ENCODE assay signal across 7 cellular contexts in genomic region chr4:174521800-174522182, GRCh38. TPM values are rescaled to one million over a fixed set of nuclear protein-coding genes. Genes with fewer than 3 reads are reported as not detected.
DNase-seq lines count a peak whose midpoint lies in the region; ATAC-seq and TF ChIP-seq lines count a peak whose summit lies in the region.

No MANE protein-coding gene starts in this region.

- POLR2A ChIA-PET in HCT116 (lab: Charles Lee): no interaction called here

- H3K9me3 ChIP-seq in HCT116 (ENCODE audit: control insufficient read depth in 1 of 2, insufficient read depth in 1 of 2, low read depth in 1 of 2, low read length in 2 of 2) (no peaks in the 10 kb centered on the region), MM.1S (replicated peaks; ENCODE audit: insufficient read depth, low read length) (no peaks in the 10 kb centered on the region), adrenal gland (replicated peaks in 1 of 3) (no peaks in the 10 kb centered on the region)

- intact Hi-C loops in HCT116 (cut with micrococcal nuclease) (no loop called here), adrenal gland (cut with DNase I) (no loop called here)

- H2AFZ ChIP-seq in HCT116 (ENCODE audit: low read depth, low read length, poor library complexity, severe bottlenecking) (peak overlapping the region; percentile 97), MM.1S (ENCODE audit: low read length) (peak overlapping the region; percentile 81)

- H3K27ac ChIP-seq in HCT116 (ENCODE audit: low read depth, low read length): no peak overlapping the region
- H3K27ac ChIP-seq in MM.1S (ENCODE audit: low read length): peak overlapping the region; percentile 40; the same call in 1 of the 2 replicates
- no peak overlapping the region for H3K27ac ChIP-seq in adrenal gland

- H4K20me1 ChIP-seq in HCT116 (ENCODE audit: insufficient read depth) (no peaks in the 10 kb centered on the region), MM.1S (ENCODE audit: insufficient read depth, low read length) (no peaks in the 10 kb centered on the region)

- H3K4me2 ChIP-seq in HCT116 (ENCODE audit: low read length) (peak overlapping the region; percentile 96), MM.1S (ENCODE audit: low read depth, low read length) (peak overlapping the region; percentile 87)

- H3K4me1 ChIP-seq in HCT116 (ENCODE audit: control insufficient read depth in 1 of 2, insufficient read depth in 2 of 2, low read length in 2 of 2): peaks cover 0 to 16% of the 10 kb centered on the region in 2 experiments; a peak in 1 of 4 replicates
- no peaks in the 10 kb centered on the region for H3K4me1 ChIP-seq in MM.1S (ENCODE audit: low read length)
- H3K4me1 ChIP-seq in adrenal gland (replicated peaks in 1 of 2): peaks cover 4 to 22% of the 10 kb centered on the region in 2 donors

- H3K4me3 ChIP-seq in HCT116 (replicated peaks in 1 of 2; ENCODE audit: low read depth in 1 of 2, low read length in 2 of 2): peak overlapping the region; percentile 53 to 65
- H3K4me3 ChIP-seq in MM.1S (ENCODE audit: low read length): peak overlapping the region; percentile 76
- H3K4me3 ChIP-seq in adrenal gland: peak overlapping the region in 3 of 4 donors; percentile 6 to 46 (median 28)

- H3K36me3 ChIP-seq in HCT116 (ENCODE audit: control insufficient read depth in 1 of 2, insufficient read depth in 2 of 2, low read length in 2 of 2): no peaks in the 10 kb centered on the region
- H3K36me3 ChIP-seq in MM.1S (replicated peaks; ENCODE audit: insufficient read depth, low read length): no peaks in the 10 kb centered on the region
- H3K36me3 ChIP-seq in adrenal gland (replicated peaks in 1 of 2): no peaks in the 10 kb centered on the region

- peak; percentile 48 for TF ChIP-seq RAD21 in HCT116 (IDR thresholded peaks at IDR 0.05; ENCODE audit: low read depth)

- 2 to 6% (median 5%) methylated on average over 9 to 12 of the region's 12 CpGs for WGBS in adrenal gland, 4 donors

- BruUV-seq in HCT116 (replicated peaks; lab: Mats Ljungman, UMichigan): no TSS peak

- DNase-seq in HCT116 (ENCODE audit: low read depth, low spot score) (no peak), MM.1S (peak; percentile 57), adrenal gland (peak in 2 of 7 donors; percentile 12 to 61), iPS-NIHi7 (ENCODE audit: extremely low spot score) (peak; percentile 19), RKO (ENCODE audit: low spot score) (no peak)
- peak; percentile 6 for DNase-seq in stimulated activated naive CD8-positive, alpha-beta T cell treated with anti-CD3 and anti-CD28 coated beads, Interleukin-15, Interleukin-2, amounts not matched to agents 100 U/mL and 50 U/mL, for 24 hours

- CTCF ChIA-PET in HCT116 (lab: Charles Lee): no interaction called here

- H3K27me3 ChIP-seq in HCT116 (ENCODE audit: insufficient read depth, low read length) (no peaks in the 10 kb centered on the region; the same call in 1 of the 2 replicates), MM.1S (replicated peaks; ENCODE audit: insufficient read depth, low read length) (no peaks in the 10 kb centered on the region), adrenal gland (no peaks in the 10 kb centered on the region)

- H3F3A ChIP-seq in MM.1S (ENCODE audit: insufficient read depth, low read length): peaks cover 5% of the 10 kb centered on the region

- TF ChIP-seq POLR2A in HCT116 (IDR thresholded peaks at IDR 0.05; ENCODE audit: borderline replicate concordance, extremely low read depth, insufficient read depth, insufficient read length): no peak
- no peak for TF ChIP-seq POLR2A in adrenal gland (IDR thresholded peaks at IDR 0.05)

- H3K9me2 ChIP-seq in HCT116 (ENCODE audit: insufficient read depth) (no peaks in the 10 kb centered on the region), MM.1S (replicated peaks; ENCODE audit: insufficient read depth, low read length) (no peaks in the 10 kb centered on the region)

- TF ChIP-seq CTCF in HCT116 (IDR thresholded peaks at IDR 0.05 in 2 of 3, conservative IDR thresholded peaks at IDR 0.05 in 1 of 3; ENCODE audit: borderline replicate concordance in 1 of 3, insufficient read depth in 1 of 3, low read depth in 2 of 3, low read length in 2 of 3) (no peak), MM.1S (IDR thresholded peaks at IDR 0.05; ENCODE audit: low read length) (peak; percentile 15; the same call in 1 of the 2 replicates), adrenal gland (IDR thresholded peaks at IDR 0.05) (no peak)

- H3K9ac ChIP-seq in HCT116 (ENCODE audit: low read length) (peak overlapping the region; percentile 18), MM.1S (ENCODE audit: low read length) (peak overlapping the region; percentile 51)

- H3K79me2 ChIP-seq in HCT116 (ENCODE audit: insufficient read depth, low read length) (no peaks in the 10 kb centered on the region), MM.1S (ENCODE audit: low read length) (no peaks in the 10 kb centered on the region)

- ATAC-seq in GM18508 (IDR thresholded peaks at IDR 0.05; ENCODE audit: insufficient read depth, unreplicated experiment): peak; percentile 25
- ATAC-seq in HCT116: peak; percentile 73
- ATAC-seq in stimulated activated naive CD8-positive, alpha-beta T cell treated with anti-CD3 and anti-CD28 coated beads, Interleukin-15, Interleukin-2, amounts not matched to agents 100 U/mL and 50 U/mL, for 24 hours: peak; percentile 30

- RAD21 ChIA-PET in HCT116 (lab: Charles Lee; ENCODE audit: low non-redundant PET in 1 of 2, low total read pairs in 2 of 2, uncharacterized antibody in 2 of 2, unreplicated experiment in 2 of 2): no interaction called here

TF ChIP-seq in HCT116, 20 proteins besides CTCF, POLR2A, EP300 and RAD21:
- TF ChIP-seq ZBTB33 (IDR thresholded peaks at IDR 0.05; ENCODE audit: extremely low read depth, insufficient replicate concordance, low read length): no peak
- no peak for TF ChIP-seq SIN3A (IDR thresholded peaks at IDR 0.05; ENCODE audit: low read depth)
- no peak for TF ChIP-seq SRF (IDR thresholded peaks at IDR 0.05; ENCODE audit: low read depth)
- TF ChIP-seq ELF1 (IDR thresholded peaks at IDR 0.05; ENCODE audit: borderline replicate concordance, low read depth): no peak
- TF ChIP-seq POLR2AphosphoS5 (IDR thresholded peaks at IDR 0.05; ENCODE audit: low read depth, low read length): no peak

RNA-seq across cellular contexts. Expression of gene HPGD, which starts 0.5 kb away (rescaled TPM):
- total RNA-seq in HCT116 (2021; ENCODE audit: unreplicated experiment) (0.66 TPM), adrenal gland (10 to 100 TPM in 5 of 8 donors, 1 to 10 TPM in 3; 3.6 to 78.5 (median 19.7) TPM)
- polyA plus RNA-seq in HCT116 (2012): 0.19 and 0.20 TPM in 2 replicates
- polyA plus RNA-seq in adrenal gland: 10 to 100 TPM; 12.0 to 17.9 (median 14.7) TPM

Comparison
In these comparisons a context has a peak if more than half of its experiments do, and no peak if none do; other contexts are left out.
1. DNase-seq: peak in MM.1S (single experiment), iPS-NIHi7 (single experiment) and stimulated activated naive CD8-positive, alpha-beta T cell treated with anti-CD3 and anti-CD28 coated beads, Interleukin-15, Interleukin-2, amounts not matched to agents 100 U/mL and 50 U/mL, for 24 hours (single experiment); none in HCT116 (single experiment) and RKO (single experiment).
2. Peak in every context shown above with its lines, with median percentiles within 50 percentile points of each other: ATAC-seq and H3K4me3 ChIP-seq.